ENCODE assay signal across 25 cellular contexts in genomic region chr7:1866601-1867000, GRCh38.
"Had no signal": no experiment of that assay in that cellular context is flagged by ENCODE, and none has a peak within 500 bp of the region (broad histone marks: within the 10 kb centered on the region; RNA-seq: fewer than 3 reads in every experiment).

No MANE protein-coding gene starts in this region.

- H3K27me3 ChIP-seq: MG63, SJCRH30 had no signal

- H3K36me3 ChIP-seq: MG63, SJCRH30 had no signal

- DNase-seq: activated CD4-positive, alpha-beta memory T cell treated with anti-CD3 and anti-CD28 coated beads for 36 hours; activated CD4-positive, alpha-beta T cell treated with anti-CD3 and anti-CD28 coated beads, Interleukin-2, amount 10 ng/mL, durations not matched to agents 7 days and 5 days; activated CD4-positive, CD25-positive, alpha-beta regulatory T cell; activated CD8-positive, alpha-beta memory T cell treated with anti-CD3 and anti-CD28 coated beads for 24 hours; activated effector memory CD4-positive, alpha-beta T cell treated with anti-CD3 and anti-CD28 coated beads, Interleukin-2, amount 50 U/mL, for 16 hours; activated naive CD4-positive, alpha-beta T cell treated with Interleukin-2 at 50 U/mL for 16 hours; activated naive CD8-positive, alpha-beta T cell treated with anti-CD3 and anti-CD28 coated beads for 36 hours; activated T-cell treated with anti-CD3 and anti-CD28 coated beads, Interleukin-2, amount 50 U/mL, for 4 hours; MG63; MV-4-11; NCI-H1092 treated with DMSO at 0.1 percent for 48 hours; NCI-H1417 treated with DMSO at 0.1 percent for 48 hours; NCI-H1694; NCI-H2029; NCI-H2107; NCI-H345; NCI-H510A; NCI-H526 treated with DMSO at 0.1 percent for 48 hours; NCI-H82; RPMI8226; SJCRH30; SK-N-SH; T-helper 1 cell had no signal

- H3K4me1 ChIP-seq: SJCRH30 had no signal

- H3K9me3 ChIP-seq: MG63, SJCRH30, SK-N-SH had no signal

- H3K9ac ChIP-seq: SK-N-SH had no signal

- H3K4me2 ChIP-seq: SK-N-SH had no signal

- ATAC-seq: activated T-cell treated with anti-CD3 and anti-CD28 coated beads, Interleukin-2, amount 50 U/mL, for 4 hours; Panc1 had no signal

- H3K4me3 ChIP-seq: MG63, SJCRH30 had no signal

- H3K27ac ChIP-seq: SJCRH30, VCaP had no signal
